ENCODE assay signal across 14 cellular contexts in the genomic region with DNA sequence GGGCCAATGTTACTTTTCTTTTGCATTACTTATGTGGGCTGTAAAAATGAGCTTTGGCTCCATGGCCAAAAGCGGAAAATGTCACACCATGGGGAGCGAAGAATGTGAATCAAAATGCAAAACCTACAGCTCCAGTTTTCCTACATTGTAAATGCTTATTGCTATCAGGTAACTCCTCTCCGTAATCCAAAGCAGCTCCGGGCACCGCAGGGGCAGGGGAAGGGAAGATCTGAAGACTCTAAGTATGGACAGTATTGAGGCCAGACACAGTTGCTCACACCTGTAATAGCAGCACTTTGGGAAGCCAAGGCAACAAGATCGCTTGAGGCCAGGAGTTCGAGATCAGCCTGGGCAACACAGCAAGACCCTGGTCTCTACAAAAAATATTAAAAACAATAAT. TPM values are rescaled to one million over a fixed set of nuclear protein-coding genes. Genes with fewer than 3 reads are reported as not detected.
DNase-seq lines count a peak whose midpoint lies in the region; ATAC-seq and TF ChIP-seq lines count a peak whose summit lies in the region.
"Had no signal": no experiment of that assay in that cellular context is flagged by ENCODE, and none has a peak within 500 bp of the region (broad histone marks: within the 10 kb centered on the region; RNA-seq: fewer than 3 reads in every experiment).

No MANE protein-coding gene starts in this region.

- no peaks in the 10 kb centered on the region for H3K27me3 ChIP-seq in SK-N-SH (ENCODE audit: insufficient read depth)
- H3K27me3 ChIP-seq: uterus had no signal

- DNase-seq in activated naive CD4-positive, alpha-beta T cell treated with Interleukin-2 at 50 U/mL for 16 hours = peak; percentile 19
- no peak for DNase-seq in activated naive CD4-positive, alpha-beta T cell (lab: John Stamatoyannopoulos, UW)
- DNase-seq in T-cell = no peak
- DNase-seq in stimulated activated naive CD8-positive, alpha-beta T cell treated with anti-CD3 and anti-CD28 coated beads, Interleukin-15, Interleukin-2, amounts not matched to agents 100 U/mL and 50 U/mL, for 24 hours = peak; percentile 20
- DNase-seq in NCI-H1417 treated with DMSO at 0.1 percent for 48 hours (lab: John Stamatoyannopoulos, UW) = no peak
- no peak for DNase-seq in NCI-H2227 treated with DMSO at 0.1 percent for 48 hours (lab: John Stamatoyannopoulos, UW)
- DNase-seq in SK-N-SH = no peak
- DNase-seq: effector CD4-positive, alpha-beta T cell; mucosa of descending colon; NCI-H1048; RPMI8226; stimulated activated naive CD4-positive, alpha-beta T cell treated with Interleukin-2 at 50 U/mL for 16 hours; uterus had no signal

- peak overlapping the region; percentile 91 to 93 for H3K27ac Mint-ChIP-seq in T-cell
- peak overlapping the region; percentile 99 for H3K27ac Mint-ChIP-seq in activated naive CD8-positive, alpha-beta T cell

- no peak for TF ChIP-seq CTCF in SK-N-SH (IDR thresholded peaks at IDR 0.05)

- H3K9ac ChIP-seq in SK-N-SH = no peak overlapping the region

- no peak overlapping the region for H2AFZ ChIP-seq in SK-N-SH (ENCODE audit: low read depth)

- CTCF ChIA-PET in T-cell (lab: Charles Lee) (interaction anchor here (0.7 to 1.6 kb wide), 7 partner anchors 8 to 135 kb away, joined by 3 to 6 read pairs (median 3); no protein-coding TSS in a partner anchor), SK-N-SH (lab: Yijun Ruan, JAX) (interaction anchor here (1.5 to 2.1 kb wide), 2 partner anchors 58 to 193 kb away, joined by 3 to 5 read pairs; no protein-coding TSS in a partner anchor)

- 92% methylated on average over 7 of the region's 7 CpGs for WGBS in SK-N-SH (ENCODE audit: low lambda C conversion rate)

- H3K36me3 Mint-ChIP-seq in T-cell = no peaks in the 10 kb centered on the region
- peaks cover 2% of the 10 kb centered on the region for H3K36me3 Mint-ChIP-seq in activated naive CD8-positive, alpha-beta T cell

- no peak for TF ChIP-seq EP300 in SK-N-SH (IDR thresholded peaks at IDR 0.05; ENCODE audit: borderline replicate concordance in 1 of 2, low read depth in 1 of 2, low read length in 1 of 2)

- H3K27me3 Mint-ChIP-seq in T-cell = no peaks in the 10 kb centered on the region
- H3K27me3 Mint-ChIP-seq in activated naive CD8-positive, alpha-beta T cell = no peaks in the 10 kb centered on the region

- no peaks in the 10 kb centered on the region for H4K20me1 ChIP-seq in SK-N-SH (ENCODE audit: insufficient read depth)

- no peaks in the 10 kb centered on the region for H3K79me2 ChIP-seq in SK-N-SH (ENCODE audit: insufficient read depth)

- H3K9me2 ChIP-seq in SK-N-SH = no peaks in the 10 kb centered on the region

- TF ChIP-seq RAD21 in SK-N-SH (IDR thresholded peaks at IDR 0.05; ENCODE audit: low read length) = no peak

- no peak overlapping the region for H3K4me2 ChIP-seq in SK-N-SH

- peaks cover 72 to 82% (median 80%) of the 10 kb centered on the region in 3 donors for H3K4me1 Mint-ChIP-seq in T-cell
- H3K4me1 Mint-ChIP-seq in activated naive CD8-positive, alpha-beta T cell (ENCODE audit: low read depth) = peaks cover 80% of the 10 kb centered on the region

- no peaks in the 10 kb centered on the region for H3K9me3 ChIP-seq in SK-N-SH
- H3K9me3 ChIP-seq: mucosa of descending colon, uterus had no signal

- H3F3A ChIP-seq in SK-N-SH (replicated peaks; ENCODE audit: insufficient read depth) = peaks cover 12% of the 10 kb centered on the region

- peaks cover 0 to 26% of the 10 kb centered on the region in 2 experiments; a peak in 3 of 4 replicates for H3K4me1 ChIP-seq in SK-N-SH (ENCODE audit: control insufficient read depth in 1 of 2, insufficient read depth in 2 of 2, low read depth in 1 of 2, low read length in 1 of 2)
- H3K4me1 ChIP-seq: uterus had no signal

- no peak overlapping the region for H3K4me3 ChIP-seq in SK-N-SH (ENCODE audit: low read depth in 2 of 2, low read length in 1 of 2)
- H3K4me3 ChIP-seq: mucosa of descending colon, uterus had no signal

- H3K36me3 ChIP-seq in SK-N-SH (replicated peaks in 1 of 2; ENCODE audit: control insufficient read depth in 1 of 2, insufficient read depth in 2 of 2, low read length in 1 of 2) = no peaks in the 10 kb centered on the region
- H3K36me3 ChIP-seq: uterus had no signal

- POLR2A ChIA-PET in T-cell (lab: Charles Lee) = interaction anchor here in 1 of 2 donors (0.6 kb wide), 1 partner anchor 23 kb away, joined by 4 read pairs; no protein-coding TSS in a partner anchor
- POLR2A ChIA-PET in SK-N-SH (lab: Yijun Ruan, JAX) = no interaction called here

- ATAC-seq in T-cell (replicated peaks in 1 of 4) = no peak
- ATAC-seq in stimulated activated naive CD8-positive, alpha-beta T cell treated with anti-CD3 and anti-CD28 coated beads, Interleukin-15, Interleukin-2, amounts not matched to agents 100 U/mL and 50 U/mL, for 24 hours = no peak
- ATAC-seq: mucosa of descending colon had no signal

- no peak overlapping the region for H3K27ac ChIP-seq in SK-N-SH (ENCODE audit: low read depth in 2 of 2, low read length in 1 of 2)
- H3K27ac ChIP-seq: uterus had no signal

- peak overlapping the region; percentile 17 to 70 (median 22) for H3K4me3 Mint-ChIP-seq in T-cell
- peak overlapping the region; percentile 71 for H3K4me3 Mint-ChIP-seq in activated naive CD8-positive, alpha-beta T cell

- H3K9me3 Mint-ChIP-seq in T-cell = no peaks in the 10 kb centered on the region
- H3K9me3 Mint-ChIP-seq in activated naive CD8-positive, alpha-beta T cell (ENCODE audit: low read depth) = no peaks in the 10 kb centered on the region

TF ChIP-seq in SK-N-SH, 30 proteins besides CTCF, POLR2A, EP300 and RAD21 (continues in another document):
- TF ChIP-seq SMC3 (IDR thresholded peaks at IDR 0.05; ENCODE audit: low read depth, low read length) = no peak
- no peak for TF ChIP-seq MEF2A (IDR thresholded peaks at IDR 0.05; ENCODE audit: borderline replicate concordance, low read depth)
- no peak for TF ChIP-seq TCF12 (IDR thresholded peaks at IDR 0.05)
- TF ChIP-seq, protein P1, sequence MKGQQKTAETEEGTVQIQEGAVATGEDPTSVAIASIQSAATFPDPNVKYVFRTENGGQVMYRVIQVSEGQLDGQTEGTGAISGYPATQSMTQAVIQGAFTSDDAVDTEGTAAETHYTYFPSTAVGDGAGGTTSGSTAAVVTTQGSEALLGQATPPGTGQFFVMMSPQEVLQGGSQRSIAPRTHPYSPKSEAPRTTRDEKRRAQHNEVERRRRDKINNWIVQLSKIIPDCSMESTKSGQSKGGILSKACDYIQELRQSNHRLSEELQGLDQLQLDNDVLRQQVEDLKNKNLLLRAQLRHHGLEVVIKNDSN (IDR thresholded peaks at IDR 0.05; ENCODE audit: borderline replicate concordance, low read depth) = no peak
- TF ChIP-seq GATA2 (CRISPR knock-in tag; IDR thresholded peaks at IDR 0.05) = no peak
- TF ChIP-seq, protein P2, sequence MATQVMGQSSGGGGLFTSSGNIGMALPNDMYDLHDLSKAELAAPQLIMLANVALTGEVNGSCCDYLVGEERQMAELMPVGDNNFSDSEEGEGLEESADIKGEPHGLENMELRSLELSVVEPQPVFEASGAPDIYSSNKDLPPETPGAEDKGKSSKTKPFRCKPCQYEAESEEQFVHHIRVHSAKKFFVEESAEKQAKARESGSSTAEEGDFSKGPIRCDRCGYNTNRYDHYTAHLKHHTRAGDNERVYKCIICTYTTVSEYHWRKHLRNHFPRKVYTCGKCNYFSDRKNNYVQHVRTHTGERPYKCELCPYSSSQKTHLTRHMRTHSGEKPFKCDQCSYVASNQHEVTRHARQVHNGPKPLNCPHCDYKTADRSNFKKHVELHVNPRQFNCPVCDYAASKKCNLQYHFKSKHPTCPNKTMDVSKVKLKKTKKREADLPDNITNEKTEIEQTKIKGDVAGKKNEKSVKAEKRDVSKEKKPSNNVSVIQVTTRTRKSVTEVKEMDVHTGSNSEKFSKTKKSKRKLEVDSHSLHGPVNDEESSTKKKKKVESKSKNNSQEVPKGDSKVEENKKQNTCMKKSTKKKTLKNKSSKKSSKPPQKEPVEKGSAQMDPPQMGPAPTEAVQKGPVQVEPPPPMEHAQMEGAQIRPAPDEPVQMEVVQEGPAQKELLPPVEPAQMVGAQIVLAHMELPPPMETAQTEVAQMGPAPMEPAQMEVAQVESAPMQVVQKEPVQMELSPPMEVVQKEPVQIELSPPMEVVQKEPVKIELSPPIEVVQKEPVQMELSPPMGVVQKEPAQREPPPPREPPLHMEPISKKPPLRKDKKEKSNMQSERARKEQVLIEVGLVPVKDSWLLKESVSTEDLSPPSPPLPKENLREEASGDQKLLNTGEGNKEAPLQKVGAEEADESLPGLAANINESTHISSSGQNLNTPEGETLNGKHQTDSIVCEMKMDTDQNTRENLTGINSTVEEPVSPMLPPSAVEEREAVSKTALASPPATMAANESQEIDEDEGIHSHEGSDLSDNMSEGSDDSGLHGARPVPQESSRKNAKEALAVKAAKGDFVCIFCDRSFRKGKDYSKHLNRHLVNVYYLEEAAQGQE (IDR thresholded peaks at IDR 0.05; ENCODE audit: low read depth, low read length) = no peak
- no peak for TF ChIP-seq FOXJ3 (CRISPR knock-in tag; IDR thresholded peaks at IDR 0.05)
- no peak for TF ChIP-seq RFX5 (IDR thresholded peaks at IDR 0.05; ENCODE audit: low read length)
- TF ChIP-seq CHD2 (IDR thresholded peaks at IDR 0.05; ENCODE audit: low read length, partially characterized antibody) = no peak
- no peak for TF ChIP-seq ELF1 (IDR thresholded peaks at IDR 0.05)
- no peak for TF ChIP-seq RXRA (IDR thresholded peaks at IDR 0.05; ENCODE audit: borderline replicate concordance, low read depth)
- no peak for TF ChIP-seq SIN3A (IDR thresholded peaks at IDR 0.05; ENCODE audit: borderline replicate concordance, low read depth, low read length)
- TF ChIP-seq TEAD4 (IDR thresholded peaks at IDR 0.05; ENCODE audit: borderline replicate concordance, insufficient read depth) = no peak
- TF ChIP-seq NRF1 (IDR thresholded peaks at IDR 0.05; ENCODE audit: low read depth, low read length) = no peak
- TF ChIP-seq, protein P3, sequence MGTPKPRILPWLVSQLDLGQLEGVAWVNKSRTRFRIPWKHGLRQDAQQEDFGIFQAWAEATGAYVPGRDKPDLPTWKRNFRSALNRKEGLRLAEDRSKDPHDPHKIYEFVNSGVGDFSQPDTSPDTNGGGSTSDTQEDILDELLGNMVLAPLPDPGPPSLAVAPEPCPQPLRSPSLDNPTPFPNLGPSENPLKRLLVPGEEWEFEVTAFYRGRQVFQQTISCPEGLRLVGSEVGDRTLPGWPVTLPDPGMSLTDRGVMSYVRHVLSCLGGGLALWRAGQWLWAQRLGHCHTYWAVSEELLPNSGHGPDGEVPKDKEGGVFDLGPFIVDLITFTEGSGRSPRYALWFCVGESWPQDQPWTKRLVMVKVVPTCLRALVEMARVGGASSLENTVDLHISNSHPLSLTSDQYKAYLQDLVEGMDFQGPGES (IDR thresholded peaks at IDR 0.05; ENCODE audit: low read depth, low read length) = no peak
- no peak for TF ChIP-seq NFIC (IDR thresholded peaks at IDR 0.05; ENCODE audit: borderline replicate concordance)
- no peak for TF ChIP-seq TAF1 (IDR thresholded peaks at IDR 0.05; ENCODE audit: borderline replicate concordance, low read depth, low read length)

RNA-seq across cellular contexts. Expression of a gene that starts 7.1 kb away (rescaled TPM):
- total RNA-seq in T-cell = 10 to 100 TPM; 48.6 to 61.4 (median 53.1) TPM
- 42.3 and 62.7 TPM in 2 replicates for polyA plus RNA-seq in SK-N-SH (2012; rRNA removed)
- 41.6 and 49.2 TPM in 2 replicates for polyA plus RNA-seq in SK-N-SH (2012; cell fraction: cytosol; rRNA removed)
- 30.2 and 65.2 TPM in 2 replicates for polyA plus RNA-seq in SK-N-SH (2012; cell fraction: nucleus; rRNA removed)

Comparison
In these comparisons a context has a peak if more than half of its experiments do, and no peak if none do; other contexts are left out.
1. DNase-seq: peak in activated naive CD4-positive, alpha-beta T cell treated with Interleukin-2 at 50 U/mL for 16 hours (single experiment) and stimulated activated naive CD8-positive, alpha-beta T cell treated with anti-CD3 and anti-CD28 coated beads, Interleukin-15, Interleukin-2, amounts not matched to agents 100 U/mL and 50 U/mL, for 24 hours (single experiment); none in activated naive CD4-positive, alpha-beta T cell (0 of 4), T-cell (0 of 34), NCI-H1417 treated with DMSO at 0.1 percent for 48 hours (single experiment), NCI-H2227 treated with DMSO at 0.1 percent for 48 hours (single experiment) and SK-N-SH (single experiment).